In the genomic region with DNA sequence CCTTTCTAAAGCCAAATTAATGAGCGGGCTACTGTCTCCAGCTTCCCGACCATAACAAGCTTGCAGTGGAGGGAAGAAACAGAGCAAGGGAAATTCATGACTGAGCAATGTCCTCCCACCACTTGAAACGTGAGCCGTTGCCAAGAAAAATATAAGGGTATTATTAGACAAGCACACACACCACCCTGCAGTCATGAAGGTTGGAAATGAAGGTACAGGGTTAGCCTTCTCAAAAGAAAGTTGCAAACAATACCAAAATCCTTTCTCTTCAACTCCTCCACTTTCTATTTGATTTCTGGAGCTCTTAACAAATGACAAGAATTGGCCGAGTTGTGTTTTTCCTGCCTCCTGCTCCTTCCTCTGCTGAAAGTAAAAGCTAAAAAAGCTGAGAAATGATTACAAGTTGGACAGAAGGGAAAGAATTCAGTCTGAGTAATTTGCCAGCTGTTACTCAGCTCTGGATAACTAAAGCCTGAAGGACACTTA, we compare ENCODE assay signal across 9 cellular contexts.
A peak's percentile ranks its signal among the peaks of the same experiment; 100 is the strongest.
DNase-seq lines count a peak whose midpoint lies in the region; ATAC-seq, FAIRE-seq and TF ChIP-seq lines count a peak whose summit lies in the region.
"Had no signal": no experiment of that assay in that cellular context is flagged by ENCODE, and none has a peak within 500 bp of the region (broad histone marks: within the 10 kb centered on the region; RNA-seq: fewer than 3 reads in every experiment).

No MANE protein-coding gene starts in this region.

- no peak overlapping the region for H3K27ac Mint-ChIP-seq in stimulated activated memory B cell treated with anti-CD40 and anti-IgM and Interleukin-4, amounts not matched to agents 10 μg/mL and 1 μg/mL and 100 μg/mL, for 72 hours
- no peak overlapping the region for H3K27ac Mint-ChIP-seq in T-cell
- H3K27ac Mint-ChIP-seq: T-helper 17 cell had no signal

- H3K36me3 ChIP-seq in bronchial epithelial cell (ENCODE audit: control insufficient read depth, insufficient read depth, low read length) = no peaks in the 10 kb centered on the region

- no peaks in the 10 kb centered on the region for H3K27me3 ChIP-seq in bronchial epithelial cell (ENCODE audit: control insufficient read depth, insufficient read depth, low read length)

- H3K4me3 Mint-ChIP-seq in stimulated activated memory B cell treated with anti-CD40 and anti-IgM and Interleukin-4, amounts not matched to agents 10 μg/mL and 1 μg/mL and 100 μg/mL, for 72 hours = no peak overlapping the region
- H3K4me3 Mint-ChIP-seq in T-cell = no peak overlapping the region
- H3K4me3 Mint-ChIP-seq: T-helper 17 cell had no signal

- TF ChIP-seq CTCF in AG04449 (IDR thresholded peaks at IDR 0.05; ENCODE audit: insufficient read depth, low read length, missing control alignments) (no peak), bronchial epithelial cell (IDR thresholded peaks at IDR 0.05; ENCODE audit: insufficient read depth, low read length, severe bottlenecking) (no peak)

- peak; percentile 21 for DNase-seq in AG04449 (ENCODE audit: low read depth, low spot score)
- DNase-seq in NCI-H1694 treated with DMSO at 0.1 percent for 48 hours (lab: John Stamatoyannopoulos, UW) = peak; percentile 41
- DNase-seq in bronchial epithelial cell (ENCODE audit: low read depth) = peak; percentile 81
- DNase-seq in medulla oblongata (ENCODE audit: extremely low spot score) = peak; percentile 37
- DNase-seq in KBM-7 = no peak
- no peak for DNase-seq in T-cell
- DNase-seq: T-helper 17 cell had no signal

- H3K36me3 Mint-ChIP-seq in stimulated activated memory B cell treated with anti-CD40 and anti-IgM and Interleukin-4, amounts not matched to agents 10 μg/mL and 1 μg/mL and 100 μg/mL, for 72 hours = no peaks in the 10 kb centered on the region
- H3K36me3 Mint-ChIP-seq in T-cell = no peaks in the 10 kb centered on the region

- no peak for ATAC-seq in stimulated activated memory B cell treated with anti-CD40 and anti-IgM and Interleukin-4, amounts not matched to agents 10 μg/mL and 1 μg/mL and 100 μg/mL, for 72 hours
- no peak for ATAC-seq in T-cell (replicated peaks in 1 of 4)
- no peak for ATAC-seq in GM19452 (IDR thresholded peaks at IDR 0.05; ENCODE audit: unreplicated experiment)
- ATAC-seq: T-helper 17 cell had no signal

- FAIRE-seq in bronchial epithelial cell (lab: Jason Lieb, UNC) = no peak

- in situ Hi-C loops in KBM-7 (cut with MboI; ENCODE audit: low pct_unique_long_range_greater_than_20kb, low sequenced_read_pairs) = no loop called here

- POLR2A ChIA-PET in AG04449 (lab: Yijun Ruan, JAX) (no interaction called here), T-cell (lab: Charles Lee) (interaction anchor here in 1 of 2 donors (0.6 kb wide), 1 partner anchor 753 kb away, joined by 4 read pairs; no protein-coding TSS in a partner anchor)

- CTCF ChIA-PET in AG04449 (lab: Yijun Ruan, JAX) = interaction anchor here (0.5 kb wide), 1 partner anchor 778 kb away, joined by 3 read pairs; no protein-coding TSS in a partner anchor
- CTCF ChIA-PET in T-cell (lab: Charles Lee) = no interaction called here

- H3K4me3 ChIP-seq in AG04449 (ENCODE audit: low read depth, low read length) (peak overlapping the region; percentile 1), bronchial epithelial cell (ENCODE audit: low read depth, low read length) (no peak overlapping the region)

- H3K4me1 Mint-ChIP-seq in stimulated activated memory B cell treated with anti-CD40 and anti-IgM and Interleukin-4, amounts not matched to agents 10 μg/mL and 1 μg/mL and 100 μg/mL, for 72 hours = no peaks in the 10 kb centered on the region
- no peaks in the 10 kb centered on the region for H3K4me1 Mint-ChIP-seq in T-cell
- H3K4me1 Mint-ChIP-seq: T-helper 17 cell had no signal

- H3K9me3 Mint-ChIP-seq in stimulated activated memory B cell treated with anti-CD40 and anti-IgM and Interleukin-4, amounts not matched to agents 10 μg/mL and 1 μg/mL and 100 μg/mL, for 72 hours = no peaks in the 10 kb centered on the region
- H3K9me3 Mint-ChIP-seq in T-cell = no peaks in the 10 kb centered on the region

- peaks cover 40% of the 10 kb centered on the region for H3K27me3 Mint-ChIP-seq in stimulated activated memory B cell treated with anti-CD40 and anti-IgM and Interleukin-4, amounts not matched to agents 10 μg/mL and 1 μg/mL and 100 μg/mL, for 72 hours
- H3K27me3 Mint-ChIP-seq in T-cell = peaks cover 12 to 14% of the 10 kb centered on the region in 2 donors

Comparison
In these comparisons a context has a peak if more than half of its experiments do, and no peak if none do; other contexts are left out.
1. DNase-seq: peak in AG04449 (single experiment), NCI-H1694 treated with DMSO at 0.1 percent for 48 hours (single experiment), bronchial epithelial cell (single experiment) and medulla oblongata (single experiment); none in KBM-7 (single experiment) and T-cell (0 of 34).